In the genomic region with DNA sequence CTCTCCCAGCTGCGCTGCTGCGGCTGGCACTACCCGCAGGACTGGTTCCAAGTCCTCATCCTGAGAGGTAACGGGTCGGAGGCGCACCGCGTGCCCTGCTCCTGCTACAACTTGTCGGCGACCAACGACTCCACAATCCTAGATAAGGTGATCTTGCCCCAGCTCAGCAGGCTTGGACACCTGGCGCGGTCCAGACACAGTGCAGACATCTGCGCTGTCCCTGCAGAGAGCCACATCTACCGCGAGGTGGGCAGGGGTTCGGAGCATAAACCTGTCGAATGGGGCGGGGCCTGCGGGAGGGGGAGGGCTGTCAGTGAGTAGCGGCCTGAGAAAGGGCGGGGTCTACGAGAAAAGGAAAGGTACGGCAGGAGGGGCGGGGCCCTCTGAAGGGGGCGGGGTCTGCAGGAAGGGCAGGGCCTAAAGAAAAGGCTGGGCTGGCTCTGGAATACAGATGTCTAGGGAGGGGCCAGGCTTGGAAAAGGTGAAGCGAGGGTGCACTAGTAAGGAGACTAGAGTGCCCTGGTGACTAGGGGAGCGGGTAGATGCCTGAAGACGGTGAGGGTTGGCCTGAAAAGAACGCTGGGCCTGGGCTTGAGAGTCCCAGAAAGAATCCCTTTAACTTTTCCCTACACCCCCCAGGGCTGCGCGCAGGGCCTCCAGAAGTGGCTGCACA, we compare ENCODE assay signal across 8 cellular contexts. TPM values are rescaled to one million over a fixed set of nuclear protein-coding genes. Genes with fewer than 3 reads are reported as not detected.
DNase-seq lines count a peak whose midpoint lies in the region; ATAC-seq, FAIRE-seq and TF ChIP-seq lines count a peak whose summit lies in the region.

No MANE protein-coding gene starts in this region.

- peak overlapping the region; percentile 41 for H3K27ac Mint-ChIP-seq in astrocyte (ENCODE audit: unreplicated experiment)

- H3K4me3 Mint-ChIP-seq in astrocyte (ENCODE audit: unreplicated experiment): peak overlapping the region; percentile 34

- H3K27me3 Mint-ChIP-seq in astrocyte (ENCODE audit: low read depth, unreplicated experiment): peaks cover 5% of the 10 kb centered on the region

- H3K4me1 Mint-ChIP-seq in astrocyte (ENCODE audit: low read depth, unreplicated experiment): peaks cover 4% of the 10 kb centered on the region

- H3K27ac ChIP-seq in astrocyte (ENCODE audit: low read depth, low read length): no peak overlapping the region

- no peak for TF ChIP-seq CTCF in astrocyte (IDR thresholded peaks at IDR 0.05; ENCODE audit: insufficient read depth, low read depth, low read length)

- H3K9me3 ChIP-seq in astrocyte (ENCODE audit: insufficient read depth, low read depth, low read length) (no peaks in the 10 kb centered on the region), iPS-15b (ENCODE audit: control insufficient read depth, insufficient read depth, low read length) (no peaks in the 10 kb centered on the region)

- FAIRE-seq in astrocyte (lab: Jason Lieb, UNC): no peak

- peak overlapping the region; percentile 75 for H3K4me2 ChIP-seq in astrocyte (ENCODE audit: low read length)

- H3K9ac ChIP-seq in astrocyte (ENCODE audit: low read length): no peak overlapping the region
- no peak overlapping the region for H3K9ac ChIP-seq in iPS-15b (ENCODE audit: low read depth, low read length)

- H3K4me3 ChIP-seq in astrocyte (ENCODE audit: insufficient read depth, low read depth, low read length): no peak overlapping the region
- peak overlapping the region; percentile 71 for H3K4me3 ChIP-seq in iPS-15b (ENCODE audit: low read depth, low read length)
- H3K4me3 ChIP-seq in skeletal muscle cell (ENCODE audit: low read depth, low read length): peak overlapping the region; percentile 38

- H3K9me3 Mint-ChIP-seq in astrocyte (ENCODE audit: unreplicated experiment): peaks cover 3% of the 10 kb centered on the region

- H3K4me1 ChIP-seq in astrocyte (ENCODE audit: insufficient read depth, low read length): peaks cover 6% of the 10 kb centered on the region
- peaks cover 5% of the 10 kb centered on the region for H3K4me1 ChIP-seq in iPS-15b (ENCODE audit: control insufficient read depth, insufficient read depth, low read length)

- H3K36me3 Mint-ChIP-seq in astrocyte (ENCODE audit: low read depth, unreplicated experiment): peaks cover 29% of the 10 kb centered on the region

- peaks cover 13% of the 10 kb centered on the region for H3K36me3 ChIP-seq in astrocyte (ENCODE audit: insufficient read depth, low read length)
- H3K36me3 ChIP-seq in iPS-15b (ENCODE audit: control insufficient read depth, insufficient read depth, low read length): peaks cover 20% of the 10 kb centered on the region

- H3K27me3 ChIP-seq in astrocyte (ENCODE audit: insufficient read depth, low read length) (no peaks in the 10 kb centered on the region), iPS-15b (ENCODE audit: control insufficient read depth, insufficient read depth, low read length) (peaks cover 17% of the 10 kb centered on the region)

- H3K79me2 ChIP-seq in astrocyte (ENCODE audit: insufficient read depth, low read length): no peaks in the 10 kb centered on the region

- peak overlapping the region; percentile 10 for H2AFZ ChIP-seq in astrocyte (ENCODE audit: low read depth, low read length)

- H4K20me1 ChIP-seq in astrocyte (ENCODE audit: insufficient read depth, low read length): peaks cover 46% of the 10 kb centered on the region

- ATAC-seq in GM18873 (IDR thresholded peaks at IDR 0.05; ENCODE audit: low FRiP score, unreplicated experiment) (no peak), HG02852 (IDR thresholded peaks at IDR 0.05; ENCODE audit: unreplicated experiment) (no peak)

- peak; percentile 59 for DNase-seq in stimulated activated CD4-positive, alpha-beta T cell treated with anti-CD3 and anti-CD28 coated beads, Interleukin-15, amount 100 ng/mL, for 24 hours
- no peak for DNase-seq in stimulated activated CD4-positive, alpha-beta T cell treated with anti-CD3 and anti-CD28 coated beads, Interleukin-4, amount 100 ng/mL, for 4 hours
- peak; percentile 16 for DNase-seq in astrocyte (ENCODE audit: low read depth)
- DNase-seq in skeletal muscle cell (ENCODE audit: low read depth): no peak
- DNase-seq in GDM1 (lab: John Stamatoyannopoulos, UW): no peak

RNA-seq across cellular contexts. Expression of gene CD37, which starts 3.6 kb away (rescaled TPM):
- total RNA-seq in astrocyte: 0.20 TPM in 1 of 2 replicates, not detected in the other

RNA-seq across cellular contexts. Expression of gene SLC6A16, which starts 13.8 kb away (rescaled TPM):
- 2.8 and 4.6 TPM in 2 replicates for total RNA-seq in astrocyte

RNA-seq across cellular contexts. Expression of gene TEAD2, which starts 23.4 kb away (rescaled TPM):
- 46.5 and 58.2 TPM in 2 replicates for total RNA-seq in astrocyte

RNA-seq across cellular contexts. Expression of gene DKKL1, which starts 24.9 kb away (rescaled TPM):
- total RNA-seq in astrocyte: 0.89 and 1.1 TPM in 2 replicates

RNA-seq across cellular contexts. Expression of gene KASH5, which starts 49.2 kb away (rescaled TPM):
- total RNA-seq in astrocyte: not detected in 2 replicates

Comparison
In these comparisons a context has a peak if more than half of its experiments do, and no peak if none do; other contexts are left out.
1. DNase-seq: peak in stimulated activated CD4-positive, alpha-beta T cell treated with anti-CD3 and anti-CD28 coated beads, Interleukin-15, amount 100 ng/mL, for 24 hours (single experiment) and astrocyte (single experiment); none in stimulated activated CD4-positive, alpha-beta T cell treated with anti-CD3 and anti-CD28 coated beads, Interleukin-4, amount 100 ng/mL, for 4 hours (0 of 2), skeletal muscle cell (single experiment) and GDM1 (single experiment).